Comparison of ENCODE assay signal across 16 cellular contexts in genomic region chr10:58622286-58622685, GRCh38.
"Had no signal": no experiment of that assay in that cellular context is flagged by ENCODE, and none has a peak within 500 bp of the region (broad histone marks: within the 10 kb centered on the region; RNA-seq: fewer than 3 reads in every experiment).

No MANE protein-coding gene starts in this region.

- H3K4me3 ChIP-seq: coronary artery, mucosa of descending colon, prostate gland, upper lobe of right lung had no signal

- H3K9me3 ChIP-seq: mucosa of descending colon, prostate gland, upper lobe of right lung had no signal

- H3K27me3 ChIP-seq: upper lobe of right lung had no signal

- H3K27ac ChIP-seq: prostate gland, upper lobe of right lung had no signal

- H3K4me1 ChIP-seq: prostate gland, upper lobe of right lung had no signal

- H3K36me3 ChIP-seq: prostate gland, upper lobe of right lung had no signal

- DNase-seq: activated CD4-positive, alpha-beta T cell treated with anti-CD3 and anti-CD28 coated beads, Interleukin-2, amount 50 U/mL, for 4 hours; activated CD4-positive, CD25-positive, alpha-beta regulatory T cell treated with anti-CD3 and anti-CD28 coated beads, Interleukin-2, amount 50 U/mL, for 72 hours; activated naive CD8-positive, alpha-beta T cell treated with anti-CD3 and anti-CD28 coated beads, Interleukin-2, amount 10 ng/mL, durations not matched to agents 7 days and 5 days; activated T-cell treated with anti-CD3 and anti-CD28 coated beads, Interleukin-2, amount 50 U/mL, for 72 hours; effector CD4-positive, alpha-beta T cell; head of caudate nucleus; mammary epithelial cell; mucosa of descending colon; naive thymus-derived CD8-positive, alpha-beta T cell; nucleus accumbens; stimulated activated CD4-positive, alpha-beta T cell treated with anti-CD3 and anti-CD28 coated beads, Interleukin-12 subunit alpha, Interleukin-12 subunit beta, amount 100 ng/mL, for 4 hours; stimulated activated naive CD4-positive, alpha-beta T cell; T-helper 9 cell; upper lobe of right lung had no signal
